8 cellular contexts compared by ENCODE assay signal in genomic region chr3:20225769-20226168, GRCh38. TPM values are rescaled to one million over a fixed set of nuclear protein-coding genes. Genes with fewer than 3 reads are reported as not detected.
DNase-seq lines count a peak whose midpoint lies in the region; ATAC-seq and TF ChIP-seq lines count a peak whose summit lies in the region.
"Had no signal": no experiment of that assay in that cellular context is flagged by ENCODE, and none has a peak within 500 bp of the region (broad histone marks: within the 10 kb centered on the region; RNA-seq: fewer than 3 reads in every experiment).

No MANE protein-coding gene starts in this region.

- ATAC-seq in GM18870 (IDR thresholded peaks at IDR 0.05; ENCODE audit: unreplicated experiment), result peak; percentile 67
- ATAC-seq: naive thymus-derived CD4-positive, alpha-beta T cell had no signal

- intact Hi-C loops in lower leg skin (cut with DNase I; ENCODE audit: low total_unique reads), result no loop called here

- no peaks in the 10 kb centered on the region for H3K36me3 Mint-ChIP-seq in nephron progenitor cell (ENCODE audit: low read depth)

- no peak for TF ChIP-seq POLR2A in lower leg skin (IDR thresholded peaks at IDR 0.05)

- peak; percentile 50 to 62 for DNase-seq in NCI-H2081 (lab: John Stamatoyannopoulos, UW)
- DNase-seq in cerebellum (ENCODE audit: low spot score), result peak; percentile 50
- DNase-seq in nephron progenitor cell, result no peak
- no peak for DNase-seq in lower leg skin (ENCODE audit: low spot score in 2 of 2)
- no peak for DNase-seq in stimulated activated CD4-positive, alpha-beta T cell treated with anti-CD3 and anti-CD28 coated beads, Interleukin-4, amount 100 ng/mL, for 1 hour
- DNase-seq in DMS79 (lab: John Stamatoyannopoulos, UW), result no peak

- no peaks in the 10 kb centered on the region for H3K4me1 Mint-ChIP-seq in nephron progenitor cell
- H3K4me1 Mint-ChIP-seq: naive thymus-derived CD4-positive, alpha-beta T cell had no signal

- H3K27ac Mint-ChIP-seq in nephron progenitor cell, result no peak overlapping the region
- H3K27ac Mint-ChIP-seq: naive thymus-derived CD4-positive, alpha-beta T cell had no signal

- peaks cover 2% of the 10 kb centered on the region for H3K27me3 Mint-ChIP-seq in nephron progenitor cell (ENCODE audit: low read depth, poor library complexity)

- TF ChIP-seq CTCF in nephron progenitor cell (IDR thresholded peaks at IDR 0.05), result peak; percentile 21
- TF ChIP-seq CTCF in lower leg skin (IDR thresholded peaks at IDR 0.05), result no peak

- no peak overlapping the region for H3K4me3 Mint-ChIP-seq in nephron progenitor cell
- H3K4me3 Mint-ChIP-seq: naive thymus-derived CD4-positive, alpha-beta T cell had no signal

- no peak overlapping the region for H3K4me3 ChIP-seq in lower leg skin (ENCODE audit: low read depth, poor library complexity, severe bottlenecking)

- WGBS in lower leg skin, 2 donors, result 13 to 24% methylated on average over 2 of the region's 2 CpGs

- H3K9me3 Mint-ChIP-seq in nephron progenitor cell, result no peaks in the 10 kb centered on the region

RNA-seq across cellular contexts. Expression of gene SGO1, which starts 39.8 kb away (rescaled TPM):
- 6.8 TPM for total RNA-seq in cerebellum
- total RNA-seq in lower leg skin, result 1 to 10 TPM; 1.1 to 2.2 (median 1.9) TPM

Comparison
In these comparisons a context has a peak if more than half of its experiments do, and no peak if none do; other contexts are left out.
1. DNase-seq: peak in NCI-H2081 (2 of 2) and cerebellum (single experiment); none in nephron progenitor cell (single experiment), lower leg skin (0 of 2), stimulated activated CD4-positive, alpha-beta T cell treated with anti-CD3 and anti-CD28 coated beads, Interleukin-4, amount 100 ng/mL, for 1 hour (single experiment) and DMS79 (single experiment).